Comparison of ENCODE assay signal across 16 cellular contexts in genomic region chr20:22379472-22379871, GRCh38.
DNase-seq lines count a peak whose midpoint lies in the region; ATAC-seq and TF ChIP-seq lines count a peak whose summit lies in the region.
"Had no signal": no experiment of that assay in that cellular context is flagged by ENCODE, and none has a peak within 500 bp of the region (broad histone marks: within the 10 kb centered on the region; RNA-seq: fewer than 3 reads in every experiment).

No MANE protein-coding gene starts in this region.

- ATAC-seq in activated CD8-positive, alpha-beta T cell treated with anti-CD3 and anti-CD28 coated beads for 36 hours: no peak
- no peak for ATAC-seq in HG03520 (IDR thresholded peaks at IDR 0.05; ENCODE audit: unreplicated experiment)
- ATAC-seq: activated T-helper 17 cell treated with anti-CD3 and anti-CD28 coated beads, Interleukin-2, amount 50 U/mL, for 72 hours; heart right ventricle had no signal

- no peaks in the 10 kb centered on the region for H3K27me3 ChIP-seq in tibial nerve
- H3K27me3 ChIP-seq: ascending aorta had no signal

- no peak for TF ChIP-seq EP300 in tibial nerve (IDR thresholded peaks at IDR 0.05)

- TF ChIP-seq CTCF in foreskin fibroblast (IDR thresholded peaks at IDR 0.05; ENCODE audit: low read depth, low read length) (no peak), tibial nerve (IDR thresholded peaks at IDR 0.05) (no peak)
- TF ChIP-seq CTCF in activated CD8-positive, alpha-beta T cell treated with anti-CD3 and anti-CD28 coated beads for 36 hours (IDR thresholded peaks at IDR 0.05): no peak

- H3K4me3 ChIP-seq in foreskin fibroblast (ENCODE audit: low read depth in 1 of 2, low read length in 2 of 2) (no peak overlapping the region), tibial nerve (no peak overlapping the region)
- H3K4me3 ChIP-seq: ascending aorta, heart right ventricle, thoracic aorta had no signal

- H3K27ac ChIP-seq in tibial nerve: no peak overlapping the region
- H3K27ac ChIP-seq: ascending aorta, heart right ventricle, thoracic aorta had no signal

- DNase-seq in DMS53 (lab: John Stamatoyannopoulos, UW) (peak; percentile 69), LHCN-M2 (ENCODE audit: low read depth) (peak; percentile 84), SHP77 (lab: John Stamatoyannopoulos, UW) (peak; percentile 23 to 68), foreskin fibroblast (peak; percentile 1 to 9), OCI-M1 (lab: John Stamatoyannopoulos, UW) (no peak), tibial nerve (ENCODE audit: low spot score in 2 of 2) (no peak)
- DNase-seq in activated CD8-positive, alpha-beta T cell treated with anti-CD3 and anti-CD28 coated beads for 36 hours: no peak
- DNase-seq: activated CD4-positive, alpha-beta T cell treated with anti-CD3 and anti-CD28 coated beads, Interleukin-2, amount 50 U/mL, for 1 hour; CD4-positive, alpha-beta memory T cell; heart right ventricle; NCI-H774 had no signal

- no peaks in the 10 kb centered on the region for H3K9me3 Mint-ChIP-seq in activated CD8-positive, alpha-beta T cell treated with anti-CD3 and anti-CD28 coated beads for 36 hours
- H3K9me3 Mint-ChIP-seq: neural crest cell had no signal

- no peaks in the 10 kb centered on the region for H3K36me3 Mint-ChIP-seq in activated CD8-positive, alpha-beta T cell treated with anti-CD3 and anti-CD28 coated beads for 36 hours (ENCODE audit: low read depth)
- H3K36me3 Mint-ChIP-seq: CD4-positive, alpha-beta memory T cell had no signal

- POLR2A ChIA-PET in activated CD8-positive, alpha-beta T cell treated with anti-CD3 and anti-CD28 coated beads for 36 hours (lab: Charles Lee): no interaction called here

- H3K9me3 ChIP-seq in tibial nerve: no peaks in the 10 kb centered on the region
- H3K9me3 ChIP-seq: ascending aorta, heart right ventricle, thoracic aorta had no signal

- TF ChIP-seq POLR2A in tibial nerve (IDR thresholded peaks at IDR 0.05): no peak

- H3K27me3 Mint-ChIP-seq in activated CD8-positive, alpha-beta T cell treated with anti-CD3 and anti-CD28 coated beads for 36 hours: no peaks in the 10 kb centered on the region
- H3K27me3 Mint-ChIP-seq: activated T-helper 17 cell treated with anti-CD3 and anti-CD28 coated beads, Interleukin-2, amount 50 U/mL, for 72 hours; CD4-positive, alpha-beta memory T cell had no signal

- no peak overlapping the region for H3K27ac Mint-ChIP-seq in activated CD8-positive, alpha-beta T cell treated with anti-CD3 and anti-CD28 coated beads for 36 hours
- H3K27ac Mint-ChIP-seq: activated T-helper 17 cell treated with anti-CD3 and anti-CD28 coated beads, Interleukin-2, amount 50 U/mL, for 72 hours; CD4-positive, alpha-beta memory T cell had no signal

- no peaks in the 10 kb centered on the region for H3K4me1 Mint-ChIP-seq in activated CD8-positive, alpha-beta T cell treated with anti-CD3 and anti-CD28 coated beads for 36 hours (ENCODE audit: low read depth)
- H3K4me1 Mint-ChIP-seq: activated T-helper 17 cell treated with anti-CD3 and anti-CD28 coated beads, Interleukin-2, amount 50 U/mL, for 72 hours; CD4-positive, alpha-beta memory T cell had no signal

- CTCF ChIA-PET in activated CD8-positive, alpha-beta T cell treated with anti-CD3 and anti-CD28 coated beads for 36 hours (lab: Charles Lee): no interaction called here

- H3K4me1 ChIP-seq in tibial nerve: no peaks in the 10 kb centered on the region
- H3K4me1 ChIP-seq: ascending aorta, heart right ventricle had no signal

- intact Hi-C loops in activated CD8-positive, alpha-beta T cell treated with anti-CD3 and anti-CD28 coated beads for 36 hours (cut with micrococcal nuclease): no loop called here

- H3K4me3 Mint-ChIP-seq in activated CD8-positive, alpha-beta T cell treated with anti-CD3 and anti-CD28 coated beads for 36 hours: no peak overlapping the region
- H3K4me3 Mint-ChIP-seq: activated T-helper 17 cell treated with anti-CD3 and anti-CD28 coated beads, Interleukin-2, amount 50 U/mL, for 72 hours; CD4-positive, alpha-beta memory T cell; neural crest cell had no signal

- no peaks in the 10 kb centered on the region for H3K36me3 ChIP-seq in tibial nerve
- H3K36me3 ChIP-seq: ascending aorta, heart right ventricle, thoracic aorta had no signal

Comparison
In these comparisons a context has a peak if more than half of its experiments do, and no peak if none do; other contexts are left out.
1. DNase-seq: peak in DMS53 (single experiment), LHCN-M2 (single experiment), SHP77 (2 of 2) and foreskin fibroblast (2 of 2); none in activated CD8-positive, alpha-beta T cell treated with anti-CD3 and anti-CD28 coated beads for 36 hours (single experiment), OCI-M1 (single experiment) and tibial nerve (0 of 2).